ENCODE assay signal across 10 cellular contexts in genomic region chr5:52987711-52988329, GRCh38. TPM values are rescaled to one million over a fixed set of nuclear protein-coding genes. Genes with fewer than 3 reads are reported as not detected.
A peak's percentile ranks its signal among the peaks of the same experiment; 100 is the strongest.
DNase-seq lines count a peak whose midpoint lies in the region; ATAC-seq and TF ChIP-seq lines count a peak whose summit lies in the region.
"Had no signal": no experiment of that assay in that cellular context is flagged by ENCODE, and none has a peak within 500 bp of the region (broad histone marks: within the 10 kb centered on the region; RNA-seq: fewer than 3 reads in every experiment).

No MANE protein-coding gene starts in this region.

- H3K79me2 ChIP-seq in PC-9 (ENCODE audit: low read depth), result peaks cover 36% of the 10 kb centered on the region
- H3K79me2 ChIP-seq in osteoblast (ENCODE audit: insufficient read depth, low read length), result peaks cover 15% of the 10 kb centered on the region

- H3K36me3 ChIP-seq in PC-9 (ENCODE audit: low read depth) (peaks cover 7% of the 10 kb centered on the region), colonic mucosa (no peaks in the 10 kb centered on the region), osteoblast (ENCODE audit: insufficient read depth, low read length) (peaks cover 4% of the 10 kb centered on the region)

- CTCF ChIA-PET in PC-9 (lab: Charles Lee), result no interaction called here

- H4K20me1 ChIP-seq in PC-9 (ENCODE audit: insufficient read depth), result no peaks in the 10 kb centered on the region
- H4K20me1 ChIP-seq in osteoblast (ENCODE audit: insufficient read depth, low read length), result no peaks in the 10 kb centered on the region

- DNase-seq in EL, result peak; percentile 60
- DNase-seq in PC-9, result peak; percentile 72 to 100
- no peak for DNase-seq in colonic mucosa
- peak; percentile 81 for DNase-seq in osteoblast (ENCODE audit: insufficient read length, low spot score, missing footprints)
- DNase-seq in NCI-H748 (lab: John Stamatoyannopoulos, UW; ENCODE audit: unreplicated experiment), result no peak
- no peak for DNase-seq in NCI-H524 treated with DMSO at 0.1 percent for 48 hours (lab: John Stamatoyannopoulos, UW)
- DNase-seq: NCI-H1694 had no signal

- H3K4me2 ChIP-seq in PC-9, result peak overlapping the region; percentile 86
- H3K4me2 ChIP-seq in osteoblast (ENCODE audit: insufficient read depth, low read length), result peak overlapping the region; percentile 25

- no peak for TF ChIP-seq CTCF in PC-9 (conservative IDR thresholded peaks at IDR 0.05)
- no peak for TF ChIP-seq CTCF in colonic mucosa (IDR thresholded peaks at IDR 0.05)
- no peak for TF ChIP-seq CTCF in osteoblast (IDR thresholded peaks at IDR 0.05; ENCODE audit: extremely low read depth, low read depth, low read length)

- H3K9ac ChIP-seq in colonic mucosa (ENCODE audit: low read depth in 2 of 2, low read length in 2 of 2), result no peak overlapping the region

- H3K9me2 ChIP-seq in PC-9 (ENCODE audit: insufficient read depth), result no peaks in the 10 kb centered on the region

- peak overlapping the region; percentile 95 for H3K27ac ChIP-seq in PC-9
- peak overlapping the region; percentile 62 for H3K27ac ChIP-seq in colonic mucosa
- peak overlapping the region; percentile 31 for H3K27ac ChIP-seq in osteoblast (ENCODE audit: low read depth, low read length)

- no peaks in the 10 kb centered on the region for H3K27me3 ChIP-seq in PC-9 (ENCODE audit: insufficient read depth, low read depth)
- H3K27me3 ChIP-seq in colonic mucosa, result no peaks in the 10 kb centered on the region
- H3K27me3 ChIP-seq in osteoblast (ENCODE audit: insufficient read depth, low read length), result no peaks in the 10 kb centered on the region

- H3F3A ChIP-seq in PC-9 (ENCODE audit: insufficient read depth, low read depth), result peaks cover 33% of the 10 kb centered on the region

- H2AFZ ChIP-seq in PC-9 (no peak overlapping the region), osteoblast (ENCODE audit: low read length) (no peak overlapping the region)

- intact Hi-C loops in PC-9 (cut with micrococcal nuclease; ENCODE audit: unreplicated experiment) (loop anchor here (1.0 to 5.0 kb wide), 5 partner anchors 39 to 374 kb away; partner anchors contain the start of genes ITGA1 and PELO), colonic mucosa (cut with DNase I) (no loop called here)

- peaks cover 6% of the 10 kb centered on the region; the same call in 1 of the 2 replicates for H3K9me3 ChIP-seq in PC-9 (ENCODE audit: insufficient read depth, low read depth)
- no peaks in the 10 kb centered on the region for H3K9me3 ChIP-seq in colonic mucosa
- no peaks in the 10 kb centered on the region for H3K9me3 ChIP-seq in osteoblast (ENCODE audit: low read depth, low read length)

- H3K4me3 ChIP-seq in PC-9 (peak overlapping the region; percentile 91), colonic mucosa (no peak overlapping the region), osteoblast (ENCODE audit: insufficient read depth, low read length) (no peak overlapping the region)
- H3K4me3 ChIP-seq: GM12878 had no signal

- peaks cover 71% of the 10 kb centered on the region for H3K4me1 ChIP-seq in PC-9 (replicated peaks; ENCODE audit: insufficient read depth)
- no peaks in the 10 kb centered on the region for H3K4me1 ChIP-seq in colonic mucosa
- peaks cover 26% of the 10 kb centered on the region for H3K4me1 ChIP-seq in osteoblast (ENCODE audit: insufficient read depth, low read length)

- ATAC-seq in GM18519 (IDR thresholded peaks at IDR 0.05; ENCODE audit: low FRiP score, unreplicated experiment) (no peak), HG03095 (IDR thresholded peaks at IDR 0.05; ENCODE audit: unreplicated experiment) (no peak)

- POLR2A ChIA-PET in PC-9 (lab: Charles Lee; ENCODE audit: unreplicated experiment), result interaction anchor here (0.5 to 1.0 kb wide), 5 partner anchors 24 to 262 kb away, joined by 3 to 5 read pairs (median 4); no protein-coding TSS in a partner anchor

- BruUV-seq in PC-9 (replicated peaks; lab: Mats Ljungman, UMichigan), result no TSS peak

RNA-seq across cellular contexts. Expression of gene ITGA2, which starts 1.3 kb away (rescaled TPM):
- total RNA-seq in PC-9 (2021) (24.7 and 35.8 TPM in 2 replicates), colonic mucosa (10 to 100 TPM; 18.3 to 19.7 TPM), osteoblast (2.7 and 2.9 TPM in 2 replicates)

Comparison
In these comparisons a context has a peak if more than half of its experiments do, and no peak if none do; other contexts are left out.
1. DNase-seq: peak in EL (single experiment), PC-9 (2 of 2) and osteoblast (single experiment); none in colonic mucosa (single experiment), NCI-H748 (single experiment) and NCI-H524 treated with DMSO at 0.1 percent for 48 hours (single experiment).
2. H3K27ac ChIP-seq: peak in every context shown above with its lines; median percentile 95 in PC-9; 62 in colonic mucosa; 31 in osteoblast.